In genomic region chr10:78302989-78303854, GRCh38 we compare ENCODE assay signal across 1 cellular context.
A peak's percentile ranks its signal among the peaks of the same experiment; 100 is the strongest.
TF ChIP-seq lines count a peak whose summit lies in the region.

No MANE protein-coding gene starts in this region.

TF ChIP-seq in HepG2, 621 proteins besides CTCF, POLR2A, EP300 and RAD21 (continued from another document and continues in another):
- 0 out of 2 replicates have a peak, but pooled peaks have one; percentile 25 for TF ChIP-seq JUN (CRISPR knock-in tag; IDR thresholded peaks at IDR 0.05)
- TF ChIP-seq FOXJ3 (CRISPR knock-in tag; IDR thresholded peaks at IDR 0.05; ENCODE audit: borderline replicate concordance), result no peak
- TF ChIP-seq SMC3 (IDR thresholded peaks at IDR 0.05; ENCODE audit: low read length), result 0 out of 2 replicates have a peak, but pooled peaks have one; percentile 12
- no peak for TF ChIP-seq ZNF292 (CRISPR knock-in tag; IDR thresholded peaks at IDR 0.05; ENCODE audit: borderline replicate concordance, low read depth)
- TF ChIP-seq ZNF777 (CRISPR knock-in tag; IDR thresholded peaks at IDR 0.05), result 0 out of 2 replicates have a peak, but pooled peaks have one; percentile 13
- peak; percentile 54; the same call in 1 of the 2 replicates for TF ChIP-seq PHF21A (CRISPR knock-in tag; IDR thresholded peaks at IDR 0.05)
- TF ChIP-seq YEATS4 (CRISPR knock-in tag; IDR thresholded peaks at IDR 0.05; ENCODE audit: borderline replicate concordance), result no peak; the same call in 1 of the 2 replicates
- peak; percentile 97; the same call in 1 of the 2 replicates for TF ChIP-seq MAZ (IDR thresholded peaks at IDR 0.05; ENCODE audit: borderline replicate concordance, low read depth, low read length)
- peak; percentile 98 for TF ChIP-seq MAZ (CRISPR knock-in tag; IDR thresholded peaks at IDR 0.05; ENCODE audit: low read depth)
- no peak for TF ChIP-seq HMG20B (CRISPR knock-in tag; conservative IDR thresholded peaks at IDR 0.05)
- peak; percentile 99 for TF ChIP-seq ZNF746 (CRISPR knock-in tag; IDR thresholded peaks at IDR 0.05)
- TF ChIP-seq IRF2 (CRISPR knock-in tag; IDR thresholded peaks at IDR 0.05), result peak; percentile 73; the same call in 1 of the 2 replicates
- no peak for TF ChIP-seq NFAT5 (CRISPR knock-in tag; IDR thresholded peaks at IDR 0.05)
- TF ChIP-seq JUND (CRISPR knock-in tag; IDR thresholded peaks at IDR 0.05), result no peak
- TF ChIP-seq ZNF512 (CRISPR knock-in tag; IDR thresholded peaks at IDR 0.05), result no peak
- peak; percentile 2; the same call in 1 of the 2 replicates for TF ChIP-seq HNF4A (CRISPR knock-in tag; IDR thresholded peaks at IDR 0.05)
- TF ChIP-seq MAFG (CRISPR knock-in tag; IDR thresholded peaks at IDR 0.05), result no peak
- no peak for TF ChIP-seq ZNF496 (CRISPR knock-in tag; IDR thresholded peaks at IDR 0.05; ENCODE audit: insufficient replicate concordance)
- TF ChIP-seq SRY (CRISPR knock-in tag; IDR thresholded peaks at IDR 0.05), result 0 out of 2 replicates have a peak, but pooled peaks have one; percentile 40
- TF ChIP-seq ZNF589 (CRISPR knock-in tag; conservative IDR thresholded peaks at IDR 0.05), result peak; percentile 66; the same call in 1 of the 2 replicates
- no peak for TF ChIP-seq HOXA7 (CRISPR knock-in tag; IDR thresholded peaks at IDR 0.05)
- TF ChIP-seq RFXAP (CRISPR knock-in tag; IDR thresholded peaks at IDR 0.05; ENCODE audit: borderline replicate concordance), result peak; percentile 81; the same call in 1 of the 2 replicates
- 0 out of 2 replicates have a peak, but pooled peaks have one; percentile 72 for TF ChIP-seq AKAP8 (CRISPR knock-in tag; IDR thresholded peaks at IDR 0.05)
- no peak for TF ChIP-seq MBNL3 (CRISPR knock-in tag; conservative IDR thresholded peaks at IDR 0.05)
- no peak for TF ChIP-seq SIN3B (IDR thresholded peaks at IDR 0.05; ENCODE audit: low read length)
- TF ChIP-seq FOXP4 (CRISPR knock-in tag; IDR thresholded peaks at IDR 0.05), result 0 out of 2 replicates have a peak, but pooled peaks have one; percentile 25
- peak; percentile 65 for TF ChIP-seq TAF1 (CRISPR knock-in tag; IDR thresholded peaks at IDR 0.05)
- no peak for TF ChIP-seq ZNF850 (CRISPR knock-in tag; conservative IDR thresholded peaks at IDR 0.05)
- TF ChIP-seq PPARG (CRISPR knock-in tag; conservative IDR thresholded peaks at IDR 0.05), result peak; percentile 52; the same call in 1 of the 2 replicates
- TF ChIP-seq ZNF318 (CRISPR knock-in tag; IDR thresholded peaks at IDR 0.05), result no peak
- TF ChIP-seq HOXA9 (CRISPR knock-in tag; IDR thresholded peaks at IDR 0.05; ENCODE audit: borderline replicate concordance), result no peak
- TF ChIP-seq SIX1 (CRISPR knock-in tag; IDR thresholded peaks at IDR 0.05; ENCODE audit: borderline replicate concordance), result no peak
- TF ChIP-seq KDM6A (CRISPR knock-in tag; IDR thresholded peaks at IDR 0.05; ENCODE audit: low read depth), result peak; percentile 60; the same call in 1 of the 2 replicates
- 0 out of 2 replicates have a peak, but pooled peaks have one; percentile 48 for TF ChIP-seq ZNF713 (CRISPR knock-in tag; IDR thresholded peaks at IDR 0.05)
- peak; percentile 79; the same call in 1 of the 2 replicates for TF ChIP-seq ESRRA (CRISPR knock-in tag; IDR thresholded peaks at IDR 0.05; ENCODE audit: low read depth)
- TF ChIP-seq ATF6 (CRISPR knock-in tag; conservative IDR thresholded peaks at IDR 0.05), result no peak
